In the genomic region with DNA sequence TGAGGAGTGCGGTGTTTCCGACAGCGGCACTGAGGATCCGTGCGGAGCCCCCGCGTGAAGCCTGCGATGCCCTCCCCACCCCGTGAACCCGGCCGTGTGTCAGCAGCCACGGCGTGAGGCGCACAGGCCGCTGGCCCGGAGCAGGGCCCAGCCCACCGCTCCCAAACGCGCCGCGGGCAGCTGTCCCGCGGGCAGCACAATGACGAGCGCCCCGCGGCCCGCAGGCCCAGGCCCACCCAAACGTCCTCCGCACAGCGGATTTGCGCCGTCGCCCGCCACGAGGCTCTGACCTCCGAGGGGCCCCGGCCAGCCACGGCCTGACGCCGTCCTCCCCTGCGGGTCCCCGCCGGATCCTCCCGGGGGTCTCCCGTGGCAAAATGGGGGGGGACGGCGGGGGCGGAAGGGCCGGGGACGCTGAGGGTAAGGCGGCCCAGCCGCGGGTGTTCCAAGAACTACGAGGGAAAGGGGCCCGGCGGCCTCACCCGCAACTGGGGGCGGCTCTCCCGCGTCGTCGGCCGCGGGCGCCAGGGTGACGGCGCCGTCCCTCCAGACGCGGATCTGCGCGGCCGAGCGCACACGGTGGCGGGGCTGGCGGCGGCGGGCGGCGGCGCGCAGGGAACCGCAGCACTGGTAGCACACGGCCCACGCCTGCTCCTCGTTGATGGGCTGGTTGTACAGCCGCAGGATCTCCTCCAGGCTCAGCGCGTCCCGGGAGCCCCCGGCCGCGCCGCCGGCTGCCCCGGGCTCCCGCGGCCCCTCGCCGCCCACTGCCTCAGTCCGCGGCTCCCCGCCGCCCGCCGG, we compare ENCODE assay signal across 1 cellular context.
TF ChIP-seq lines count a peak whose summit lies in the region.

No MANE protein-coding gene starts in this region.

TF ChIP-seq in A549, 52 proteins besides CTCF, POLR2A, EP300 and RAD21:
- TF ChIP-seq ZFP36 (IDR thresholded peaks at IDR 0.05; ENCODE audit: borderline replicate concordance, partially characterized antibody), result no peak
- peak; percentile 64 for TF ChIP-seq PHF8 (IDR thresholded peaks at IDR 0.05; ENCODE audit: borderline replicate concordance, low read depth)
